9 cellular contexts compared by ENCODE assay signal in the genomic region with DNA sequence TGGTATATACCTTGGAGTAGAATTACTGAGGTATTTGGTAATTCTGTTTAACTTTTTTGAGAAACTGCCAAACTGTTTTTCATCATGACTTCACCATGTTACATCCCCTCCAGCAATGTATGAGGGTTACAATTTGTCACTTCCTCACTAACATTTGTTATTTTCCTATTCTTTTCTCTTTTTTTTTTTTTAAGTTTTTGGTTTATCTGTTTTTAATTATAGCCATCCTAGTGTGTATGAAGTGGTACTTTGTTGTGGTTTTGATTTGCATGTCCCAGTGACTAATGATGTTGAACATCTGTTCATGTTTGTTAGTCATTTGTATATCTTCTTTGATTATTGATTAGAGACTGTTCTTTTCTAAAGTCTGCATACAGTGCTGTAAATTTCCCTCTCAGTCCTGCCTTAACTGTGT.
DNase-seq lines count a peak whose midpoint lies in the region; ATAC-seq and TF ChIP-seq lines count a peak whose summit lies in the region.
"Had no signal": no experiment of that assay in that cellular context is flagged by ENCODE, and none has a peak within 500 bp of the region (broad histone marks: within the 10 kb centered on the region; RNA-seq: fewer than 3 reads in every experiment).

No MANE protein-coding gene starts in this region.

- no peaks in the 10 kb centered on the region for H3K9me3 ChIP-seq in stomach

- H3K4me1 ChIP-seq in stomach = peaks cover 0 to 5% (median 0%) of the 10 kb centered on the region in 4 donors

- H3K4me3 ChIP-seq in stomach = no peak overlapping the region

- no peaks in the 10 kb centered on the region for H3K36me3 ChIP-seq in stomach

- no peaks in the 10 kb centered on the region for H3K27me3 ChIP-seq in stomach

- TF ChIP-seq EP300 in stomach (IDR thresholded peaks at IDR 0.05) = no peak

- TF ChIP-seq POLR2A in stomach (IDR thresholded peaks at IDR 0.05) = no peak

- no peak for TF ChIP-seq CTCF in stomach (IDR thresholded peaks at IDR 0.05)

- DNase-seq in MV-4-11 (lab: John Stamatoyannopoulos, UW) = peak; percentile 38
- DNase-seq in iris pigment epithelial cell (ENCODE audit: low read depth) = peak; percentile 13
- no peak for DNase-seq in NOMO-1 treated with dmso at 0.1 percent for 144 hours (lab: John Stamatoyannopoulos, UW; ENCODE audit: unreplicated experiment)
- no peak for DNase-seq in NCI-H69 (lab: John Stamatoyannopoulos, UW)
- no peak for DNase-seq in stomach
- DNase-seq in NCI-H187 (lab: John Stamatoyannopoulos, UW) = no peak
- DNase-seq: NK-92 treated with Interleukin-12 subunit alpha and Interleukin-12 subunit beta, amount 100 ng/mL, for 24 hours had no signal

- no peak overlapping the region for H3K27ac ChIP-seq in stomach

- ATAC-seq in GM18873 (IDR thresholded peaks at IDR 0.05; ENCODE audit: low FRiP score, unreplicated experiment) (peak; percentile 53), HG02610 (IDR thresholded peaks at IDR 0.05; ENCODE audit: unreplicated experiment) (peak; percentile 61)

- intact Hi-C loops in stomach (cut with DNase I; ENCODE audit: low total_unique reads) = no loop called here

Comparison
In these comparisons a context has a peak if more than half of its experiments do, and no peak if none do; other contexts are left out.
1. DNase-seq: peak in MV-4-11 (single experiment) and iris pigment epithelial cell (single experiment); none in NOMO-1 treated with dmso at 0.1 percent for 144 hours (single experiment), NCI-H69 (single experiment), stomach (single experiment) and NCI-H187 (0 of 2).